ENCODE assay signal across 21 cellular contexts in the genomic region with DNA sequence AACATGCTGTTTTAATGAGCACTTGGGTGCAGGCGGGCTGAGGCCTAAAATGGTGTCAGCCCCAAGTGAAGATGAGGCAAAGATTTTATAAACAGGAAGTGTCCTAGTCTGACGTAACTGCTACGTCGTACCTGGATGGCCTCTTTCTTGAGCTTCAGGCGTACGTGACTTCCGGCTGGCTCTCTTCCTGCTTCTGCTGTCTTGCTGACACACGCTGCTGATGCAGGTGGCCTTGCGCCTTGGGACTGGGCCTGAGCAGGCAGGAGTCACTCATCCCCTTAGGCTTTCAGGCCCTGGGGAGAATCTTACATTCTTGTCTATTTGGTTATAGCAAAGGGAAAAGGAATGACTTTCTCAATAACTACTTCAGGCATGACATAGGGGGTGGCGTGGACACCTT. TPM values are rescaled to one million over a fixed set of nuclear protein-coding genes. Genes with fewer than 3 reads are reported as not detected.
"Had no signal": no experiment of that assay in that cellular context is flagged by ENCODE, and none has a peak within 500 bp of the region (broad histone marks: within the 10 kb centered on the region; RNA-seq: fewer than 3 reads in every experiment).

No MANE protein-coding gene starts in this region.

- ATAC-seq: WTC11 had no signal

- H3K9me3 ChIP-seq: ascending aorta, prostate gland, right atrium auricular region, thyroid gland had no signal

- H3K27ac ChIP-seq: ascending aorta, coronary artery, prostate gland, right atrium auricular region had no signal

- H3K27me3 ChIP-seq: ascending aorta, right atrium auricular region, thyroid gland had no signal

- DNase-seq: activated CD4-positive, alpha-beta T cell treated with anti-CD3 and anti-CD28 coated beads for 4 hours; activated CD8-positive, alpha-beta memory T cell treated with anti-CD3 and anti-CD28 coated beads for 24 hours; activated CD8-positive, alpha-beta memory T cell treated with anti-CD3 and anti-CD28 coated beads, Interleukin-2, amount 50 U/mL, for 48 hours; activated effector memory CD4-positive, alpha-beta T cell treated with anti-CD3 and anti-CD28 coated beads, Interleukin-2, amount 50 U/mL, for 16 hours; activated T-cell treated with anti-CD3 and anti-CD28 coated beads, Interleukin-2, amount 50 U/mL, for 48 hours; erythroblast; head of caudate nucleus; midbrain; stimulated activated CD4-positive, alpha-beta T cell treated with anti-CD3 and anti-CD28 coated beads, Interleukin-12 subunit alpha, Interleukin-12 subunit beta, amount 100 ng/mL, for 4 hours; stimulated activated CD4-positive, alpha-beta T cell treated with anti-CD3 and anti-CD28 coated beads, Interleukin-1b, Interleukin-23, amount 100 ng/mL, for 48 hours; stimulated activated naive CD4-positive, alpha-beta T cell treated with Interleukin-2 at 50 U/mL for 16 hours had no signal

- H3K36me3 ChIP-seq: ascending aorta, prostate gland, right atrium auricular region, thyroid gland had no signal

- H3K4me3 ChIP-seq: ascending aorta, coronary artery, lung, prostate gland, right atrium auricular region, thyroid gland had no signal

- H3K36me3 Mint-ChIP-seq: WTC11 had no signal

- H3K4me3 Mint-ChIP-seq: WTC11 had no signal

- H3K4me1 ChIP-seq: ascending aorta, prostate gland, right atrium auricular region had no signal

RNA-seq across cellular contexts. Expression of gene GPAT3, which starts 30.9 kb away (rescaled TPM):
- total RNA-seq: frontal cortex, osteocyte had no signal
- polyA plus RNA-seq: neural cell had no signal
